Comparison of ENCODE assay signal across 16 cellular contexts in the genomic region with DNA sequence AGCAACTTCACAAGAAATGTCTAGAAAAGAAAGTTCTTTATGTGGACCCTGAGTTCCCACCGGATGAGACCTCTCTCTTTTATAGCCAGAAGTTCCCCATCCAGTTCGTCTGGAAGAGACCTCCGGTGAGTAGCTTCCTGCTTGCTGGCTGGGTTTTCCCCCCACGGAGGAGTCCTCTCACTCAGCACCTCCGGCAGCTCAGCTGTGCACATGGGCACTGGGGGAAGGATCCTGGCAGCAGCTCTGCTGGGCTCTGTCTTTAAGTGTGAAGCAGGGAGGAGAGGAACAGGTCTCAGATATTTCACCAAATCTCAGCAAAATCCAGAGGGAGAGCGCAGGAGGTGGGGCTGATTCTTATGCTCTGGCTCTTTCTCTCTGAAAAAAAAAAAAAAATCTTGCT. TPM values are rescaled to one million over a fixed set of nuclear protein-coding genes. Genes with fewer than 3 reads are reported as not detected.
DNase-seq lines count a peak whose midpoint lies in the region; ATAC-seq, FAIRE-seq and TF ChIP-seq lines count a peak whose summit lies in the region.
"Had no signal": no experiment of that assay in that cellular context is flagged by ENCODE, and none has a peak within 500 bp of the region (broad histone marks: within the 10 kb centered on the region; RNA-seq: fewer than 3 reads in every experiment).

No MANE protein-coding gene starts in this region.

- FAIRE-seq in small intestine (lab: Jason Lieb, UNC), result no peak
- FAIRE-seq: GM18507 had no signal

- DNase-seq in Right ventricle myocardium superior, result no peak
- no peak for DNase-seq in left ventricle myocardium inferior
- DNase-seq in KBM-7, result peak; percentile 23
- DNase-seq in left ventricle myocardium superior, result no peak
- peak; percentile 26 to 77 for DNase-seq in psoas muscle
- no peak for DNase-seq in small intestine
- no peak for DNase-seq in NCI-H1694 treated with DMSO at 0.1 percent for 48 hours (lab: John Stamatoyannopoulos, UW)
- no peak for DNase-seq in A673 (ENCODE audit: low spot score)
- DNase-seq: Calu3; CD4-positive, alpha-beta T cell; DMS 273 treated with DMSO at 0.1 percent for 48 hours; GOT3 had no signal

- H3K27me3 ChIP-seq in left ventricle myocardium inferior (ENCODE audit: low read depth) (no peaks in the 10 kb centered on the region), psoas muscle (ENCODE audit: insufficient read depth in 3 of 3, low read length in 2 of 3) (no peaks in the 10 kb centered on the region), small intestine (ENCODE audit: control insufficient read depth in 2 of 2, insufficient read depth in 2 of 2, low read length in 2 of 2) (no peaks in the 10 kb centered on the region), A673 (replicated peaks; ENCODE audit: insufficient read depth, low read depth, low read length, poor library complexity) (no peaks in the 10 kb centered on the region)
- H3K27me3 ChIP-seq: BLaER1 had no signal

- 18 to 27% (median 18%) methylated on average over 6 of the region's 6 CpGs for WGBS in psoas muscle, 3 donors
- WGBS in small intestine, 3 donors, result 73 to 94% (median 85%) methylated on average over 6 of the region's 6 CpGs

- H3K36me3 ChIP-seq in left ventricle myocardium inferior (peaks cover 6% of the 10 kb centered on the region), psoas muscle (ENCODE audit: insufficient read depth in 1 of 2, low read depth in 1 of 2) (peaks cover 0 to 24% of the 10 kb centered on the region in 2 donors), small intestine (ENCODE audit: control insufficient read depth in 2 of 2, insufficient read depth in 2 of 2, low read length in 2 of 2) (peaks cover 0 to 5% of the 10 kb centered on the region in 2 donors), A673 (ENCODE audit: insufficient read depth, low read length, poor library complexity, severe bottlenecking) (no peaks in the 10 kb centered on the region)
- H3K36me3 ChIP-seq: HAP-1 had no signal

- peak; percentile 51 for ATAC-seq in Right ventricle myocardium superior (ENCODE audit: poor library complexity)
- ATAC-seq in left ventricle myocardium superior, result peak; percentile 70
- ATAC-seq in psoas muscle, result peak; percentile 80 to 85 (median 81)

- CTCF ChIA-PET in A673 (lab: Charles Lee), result no interaction called here

- no TSS peak for BruUV-seq in A673 (replicated peaks; lab: Mats Ljungman, UMichigan)

- intact Hi-C loops in Right ventricle myocardium superior (cut with DNase I) (no loop called here), left ventricle myocardium inferior (cut with micrococcal nuclease) (no loop called here), left ventricle myocardium superior (cut with micrococcal nuclease) (no loop called here), psoas muscle (cut with DNase I) (no loop called here), A673 (cut with micrococcal nuclease; ENCODE audit: unreplicated experiment) (no loop called here)

- POLR2A ChIA-PET in A673 (lab: Charles Lee; ENCODE audit: low non-redundant PET), result no interaction called here

- H3K27ac ChIP-seq in left ventricle myocardium inferior (replicated peaks) (no peak overlapping the region), psoas muscle (peak overlapping the region; percentile 97), small intestine (ENCODE audit: low read depth in 1 of 2, low read length in 1 of 2) (no peak overlapping the region), A673 (ENCODE audit: low read depth, low read length, poor library complexity, severe bottlenecking) (no peak overlapping the region)
- H3K27ac ChIP-seq: 22Rv1, BLaER1 had no signal

- no peak overlapping the region for H3K4me3 ChIP-seq in left ventricle myocardium inferior
- H3K4me3 ChIP-seq in psoas muscle, result peak overlapping the region; percentile 76
- no peak overlapping the region for H3K4me3 ChIP-seq in small intestine (ENCODE audit: low read depth in 1 of 2, low read length in 2 of 2)
- no peak overlapping the region for H3K4me3 ChIP-seq in A673 (ENCODE audit: low read depth, low read length, poor library complexity, severe bottlenecking)
- H3K4me3 ChIP-seq: BLaER1, HAP-1 had no signal

- H3K9me3 ChIP-seq in left ventricle myocardium inferior (replicated peaks), result no peaks in the 10 kb centered on the region
- H3K9me3 ChIP-seq in psoas muscle, result no peaks in the 10 kb centered on the region
- H3K9me3 ChIP-seq in small intestine (ENCODE audit: control insufficient read depth, low read depth), result no peaks in the 10 kb centered on the region
- H3K9me3 ChIP-seq in A673 (ENCODE audit: low read depth, low read length, poor library complexity, severe bottlenecking), result no peaks in the 10 kb centered on the region
- H3K9me3 ChIP-seq: BLaER1, HAP-1 had no signal

- in situ Hi-C loops in KBM-7 (cut with MboI; ENCODE audit: low pct_unique_long_range_greater_than_20kb, low sequenced_read_pairs), result no loop called here

- peaks cover 7% of the 10 kb centered on the region for H3K4me1 ChIP-seq in left ventricle myocardium inferior
- H3K4me1 ChIP-seq in psoas muscle, result peaks cover 64% of the 10 kb centered on the region
- no peaks in the 10 kb centered on the region for H3K4me1 ChIP-seq in small intestine (ENCODE audit: control insufficient read depth in 2 of 2, insufficient read depth in 1 of 2, low read depth in 1 of 2, low read length in 1 of 2)
- H3K4me1 ChIP-seq in A673 (ENCODE audit: insufficient read depth, low read length, poor library complexity, severe bottlenecking), result peaks cover 7% of the 10 kb centered on the region
- H3K4me1 ChIP-seq: BLaER1 had no signal

- TF ChIP-seq CTCF in left ventricle myocardium inferior (IDR thresholded peaks at IDR 0.05; ENCODE audit: borderline replicate concordance), result no peak
- no peak for TF ChIP-seq CTCF in psoas muscle (IDR thresholded peaks at IDR 0.05)
- no peak for TF ChIP-seq CTCF in A673 (conservative IDR thresholded peaks at IDR 0.05; ENCODE audit: low read depth, low read length)

RNA-seq across cellular contexts. Expression of a gene that starts 0.7 kb away (rescaled TPM):
- total RNA-seq in Right ventricle myocardium superior (2.6 TPM), left ventricle myocardium inferior (6.0 TPM), left ventricle myocardium superior (3.8 TPM), psoas muscle (100 to 1,000 TPM; 216 to 413 (median 266) TPM), A673 (2021) (0.54 and 0.55 TPM in 2 replicates)
- polyA plus RNA-seq in psoas muscle (100 to 1,000 TPM; 114 to 214 (median 154) TPM), small intestine (10 to 100 TPM in 2 of 3 donors, 1 to 10 TPM in 1; 5.2 to 23.7 (median 13.5) TPM)

Comparison
In these comparisons a context has a peak if more than half of its experiments do, and no peak if none do; other contexts are left out.
1. DNase-seq: peak in KBM-7 (single experiment) and psoas muscle (2 of 2); none in Right ventricle myocardium superior (single experiment), left ventricle myocardium inferior (single experiment), left ventricle myocardium superior (single experiment), small intestine (single experiment), NCI-H1694 treated with DMSO at 0.1 percent for 48 hours (single experiment) and A673 (single experiment).
2. RNA of a gene that starts 0.7 kb away (total RNA-seq): 216 to 413 TPM in psoas muscle; 6.0 TPM in left ventricle myocardium inferior (single experiment), 3.8 TPM in left ventricle myocardium superior (single experiment), 2.6 TPM in Right ventricle myocardium superior (single experiment) and 0.54 to 0.55 TPM in A673; every median in the first group is over 10 times any median in the second.
3. Peak in every context shown above with its lines, with median percentiles within 50 percentile points of each other: ATAC-seq.